Comparison of ENCODE assay signal across 1 cellular context in genomic region chr19:41083516-41083915, GRCh38.
TF ChIP-seq lines count a peak whose summit lies in the region.

No MANE protein-coding gene starts in this region.

TF ChIP-seq in HCT116, 20 proteins besides CTCF, POLR2A, EP300 and RAD21 (continued from another document):
- no peak for TF ChIP-seq REST (IDR thresholded peaks at IDR 0.05; ENCODE audit: low read depth)
- no peak for TF ChIP-seq CBX3 (IDR thresholded peaks at IDR 0.05; ENCODE audit: low read depth)
- TF ChIP-seq SRF (IDR thresholded peaks at IDR 0.05; ENCODE audit: low read depth) = no peak
- no peak for TF ChIP-seq ELF1 (IDR thresholded peaks at IDR 0.05; ENCODE audit: borderline replicate concordance, low read depth)
- TF ChIP-seq EZH2 (IDR thresholded peaks at IDR 0.05) = no peak
